ENCODE assay signal across 23 cellular contexts in the genomic region with DNA sequence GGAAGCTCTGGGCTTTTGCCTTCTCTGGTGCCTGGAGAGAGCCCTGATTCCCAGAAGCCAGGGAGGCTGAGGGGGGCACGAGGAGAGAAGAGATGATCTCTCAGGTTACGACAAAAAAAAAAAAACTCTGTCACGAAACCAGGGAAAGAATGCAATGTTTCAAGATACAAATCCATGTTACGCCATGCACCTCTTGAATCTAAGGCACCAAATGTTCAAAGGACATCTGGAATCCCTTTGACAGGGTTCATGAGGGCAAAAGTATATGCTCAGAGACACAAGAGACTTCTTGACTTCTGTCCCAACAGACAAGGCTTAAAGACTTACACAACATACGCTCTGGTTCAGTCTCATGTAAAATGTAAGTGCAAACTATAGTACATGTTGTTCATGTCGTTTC.
"Had no signal": no experiment of that assay in that cellular context is flagged by ENCODE, and none has a peak within 500 bp of the region (broad histone marks: within the 10 kb centered on the region; RNA-seq: fewer than 3 reads in every experiment).

No MANE protein-coding gene starts in this region.

- H3K9me3 ChIP-seq: ovary, prostate gland, suprapubic skin, transverse colon had no signal

- H3K27me3 ChIP-seq: brain microvascular endothelial cell, foreskin keratinocyte, ovary, suprapubic skin, transverse colon had no signal

- H3K9me3 Mint-ChIP-seq: immature natural killer cell had no signal

- H3K4me3 ChIP-seq: left ventricle myocardium inferior, ovary, prostate gland, suprapubic skin, transverse colon had no signal

- H3K4me3 Mint-ChIP-seq: activated CD4-positive, alpha-beta memory T cell treated with anti-CD3 and anti-CD28 coated beads, Interleukin-2, amount 10 ng/mL, durations not matched to agents 7 days and 5 days; activated naive CD8-positive, alpha-beta T cell treated with anti-CD3 and anti-CD28 coated beads, Interleukin-2, amount 50 U/mL, for 24 hours; immature natural killer cell; natural killer cell; stimulated activated naive CD8-positive, alpha-beta T cell treated with anti-CD3 and anti-CD28 coated beads, Interleukin-15, Interleukin-2, amounts not matched to agents 100 ng/mL and 50 ng/mL, for 24 hours; T-helper 17 cell had no signal

- H3K27me3 Mint-ChIP-seq: activated CD4-positive, alpha-beta memory T cell treated with anti-CD3 and anti-CD28 coated beads, Interleukin-2, amount 10 ng/mL, durations not matched to agents 7 days and 5 days; activated naive CD8-positive, alpha-beta T cell treated with anti-CD3 and anti-CD28 coated beads, Interleukin-2, amount 50 U/mL, for 24 hours; stimulated activated naive CD8-positive, alpha-beta T cell treated with anti-CD3 and anti-CD28 coated beads, Interleukin-15, Interleukin-2, amounts not matched to agents 100 ng/mL and 50 ng/mL, for 24 hours; T-helper 17 cell had no signal

- H3K36me3 Mint-ChIP-seq: natural killer cell had no signal

- DNase-seq: activated CD4-positive, alpha-beta memory T cell treated with anti-CD3 and anti-CD28 coated beads, Interleukin-2, amount 10 ng/mL, durations not matched to agents 7 days and 5 days; activated CD4-positive, alpha-beta T cell treated with anti-CD3 and anti-CD28 coated beads for 48 hours; activated gamma-delta T cell; activated naive CD4-positive, alpha-beta T cell treated with anti-CD3 and anti-CD28 coated beads, Interleukin-2, amount 50 U/mL, for 16 hours; activated naive CD8-positive, alpha-beta T cell treated with anti-CD3 and anti-CD28 coated beads, Interleukin-2, amount 50 U/mL, for 24 hours; aorta; caudate nucleus; effector CD8-positive, alpha-beta T cell; foreskin keratinocyte; immature natural killer cell; left ventricle myocardium inferior; midbrain; natural killer cell; ovary; stimulated activated CD4-positive, alpha-beta T cell treated with anti-CD3 and anti-CD28 coated beads, Interleukin-4, amount 100 ng/mL, for 4 hours; SW 1271; T-helper 17 cell; transverse colon had no signal

- H3K27ac Mint-ChIP-seq: activated CD4-positive, alpha-beta memory T cell treated with anti-CD3 and anti-CD28 coated beads, Interleukin-2, amount 10 ng/mL, durations not matched to agents 7 days and 5 days; activated naive CD8-positive, alpha-beta T cell treated with anti-CD3 and anti-CD28 coated beads, Interleukin-2, amount 50 U/mL, for 24 hours; immature natural killer cell; natural killer cell; stimulated activated naive CD8-positive, alpha-beta T cell treated with anti-CD3 and anti-CD28 coated beads, Interleukin-15, Interleukin-2, amounts not matched to agents 100 ng/mL and 50 ng/mL, for 24 hours; T-helper 17 cell had no signal

- H3K4me1 Mint-ChIP-seq: activated CD4-positive, alpha-beta memory T cell treated with anti-CD3 and anti-CD28 coated beads, Interleukin-2, amount 10 ng/mL, durations not matched to agents 7 days and 5 days had no signal

- H3K4me1 ChIP-seq: foreskin keratinocyte, prostate gland, suprapubic skin, transverse colon had no signal

- H3K36me3 ChIP-seq: brain microvascular endothelial cell, left ventricle myocardium inferior, ovary, prostate gland, suprapubic skin, transverse colon had no signal

- ATAC-seq: activated naive CD8-positive, alpha-beta T cell treated with anti-CD3 and anti-CD28 coated beads, Interleukin-2, amount 50 U/mL, for 24 hours; esophagus mucosa; foreskin keratinocyte; natural killer cell; T-helper 17 cell had no signal

- H3K27ac ChIP-seq: brain microvascular endothelial cell, foreskin keratinocyte, left ventricle myocardium inferior, ovary, prostate gland, suprapubic skin, transverse colon had no signal
